Comparison of ENCODE assay signal across 1 cellular context in the genomic region with DNA sequence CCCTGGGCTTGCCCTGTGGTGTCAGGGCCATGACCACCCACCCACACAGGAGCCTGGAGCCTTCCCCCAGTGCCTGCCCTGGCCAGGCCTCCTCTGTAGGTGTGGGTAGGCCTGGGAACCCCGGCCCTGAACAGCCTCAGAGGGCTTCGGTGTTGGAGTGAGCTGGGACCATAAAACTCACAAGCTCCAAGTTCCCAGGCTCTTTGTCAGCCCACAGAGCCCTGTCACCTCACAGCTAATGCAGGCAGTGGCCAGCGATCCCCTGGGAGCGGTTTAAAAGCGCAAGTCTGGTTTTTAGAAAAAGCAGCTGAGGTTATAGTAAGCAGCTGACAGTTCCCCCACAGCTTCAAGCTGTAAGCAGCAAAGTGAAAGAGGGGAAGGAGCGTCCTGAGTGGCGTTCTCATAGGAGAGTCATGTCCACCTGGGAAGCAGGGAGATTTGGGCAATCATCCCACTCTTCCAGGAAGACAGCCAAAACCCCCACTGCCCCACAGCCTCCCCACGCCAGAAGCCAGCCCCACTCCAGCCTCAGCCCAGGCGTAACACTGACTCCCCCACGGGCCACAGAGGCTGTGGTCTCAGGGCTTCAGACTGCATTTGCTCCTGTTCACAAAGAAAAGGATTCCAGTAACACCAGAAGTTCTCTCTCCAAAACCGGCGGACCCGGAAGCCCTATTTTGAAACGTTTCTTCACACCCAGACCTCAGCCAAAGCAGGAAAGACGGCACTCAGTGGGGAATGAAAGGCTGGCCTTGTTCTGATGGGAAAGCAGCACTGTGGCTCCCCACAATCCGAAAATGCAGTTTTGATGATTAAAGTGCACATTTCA.
TF ChIP-seq lines count a peak whose summit lies in the region.

No MANE protein-coding gene starts in this region.

TF ChIP-seq in GM12878, 131 proteins besides CTCF, POLR2A, EP300 and RAD21 (continued from another document and continues in another):
- TF ChIP-seq PKNOX1 (IDR thresholded peaks at IDR 0.05) (peak; percentile 66; the same call in 1 of the 2 replicates), BMI1 (IDR thresholded peaks at IDR 0.05; ENCODE audit: borderline replicate concordance) (no peak), MEF2A (IDR thresholded peaks at IDR 0.05; ENCODE audit: insufficient read depth, low read depth, low read length) (no peak), EZH2 (IDR thresholded peaks at IDR 0.05; ENCODE audit: borderline replicate concordance, control insufficient read depth, low read depth, low read length) (no peak), ATF3 (IDR thresholded peaks at IDR 0.05; ENCODE audit: borderline replicate concordance, extremely low read depth, low read depth, low read length) (no peak), RAD51 (IDR thresholded peaks at IDR 0.05) (no peak), IKZF1 (conservative IDR thresholded peaks at IDR 0.05) (peak; percentile 52; the same call in 1 of the 2 replicates), MTA3 (IDR thresholded peaks at IDR 0.05; ENCODE audit: borderline replicate concordance, low read length) (no peak), HDGF (IDR thresholded peaks at IDR 0.05) (no peak), RB1 (IDR thresholded peaks at IDR 0.05; ENCODE audit: borderline replicate concordance) (peak; percentile 69; the same call in 1 of the 2 replicates), CHD1 (IDR thresholded peaks at IDR 0.05; ENCODE audit: low read depth, low read length) (no peak), SRF (IDR thresholded peaks at IDR 0.05; ENCODE audit: low read depth in 2 of 2, low read length in 2 of 2) (no peak), RBBP5 (conservative IDR thresholded peaks at IDR 0.05) (no peak), POU2F2 (IDR thresholded peaks at IDR 0.05; ENCODE audit: borderline replicate concordance, low read depth, low read length) (peak; percentile 45; the same call in 1 of the 3 replicates), NBN (IDR thresholded peaks at IDR 0.05) (peak; percentile 56; the same call in 1 of the 2 replicates), CREM (IDR thresholded peaks at IDR 0.05; ENCODE audit: low read depth) (no peak), NFIC (IDR thresholded peaks at IDR 0.05; ENCODE audit: low read depth, low read length) (no peak), STAT3 (IDR thresholded peaks at IDR 0.05; ENCODE audit: low read depth, low read length) (no peak), NFYA (IDR thresholded peaks at IDR 0.05; ENCODE audit: borderline replicate concordance, low read depth, low read length) (no peak), SP1 (IDR thresholded peaks at IDR 0.05; ENCODE audit: low read depth, low read length) (no peak), SPI1 (IDR thresholded peaks at IDR 0.05; ENCODE audit: borderline replicate concordance, insufficient read depth, low read depth, low read length) (no peak), SMC3 (IDR thresholded peaks at IDR 0.05; ENCODE audit: borderline replicate concordance, low read length) (no peak), IKZF2 (IDR thresholded peaks at IDR 0.05) (peak; percentile 47 to 53; a peak in 2 of 4 replicates), PML (IDR thresholded peaks at IDR 0.05; ENCODE audit: low read length) (no peak), WRNIP1 (IDR thresholded peaks at IDR 0.05; ENCODE audit: borderline replicate concordance, low read depth, low read length) (no peak), RUNX3 (IDR thresholded peaks at IDR 0.05; ENCODE audit: low read length) (peak; percentile 43), POLR2AphosphoS2 (IDR thresholded peaks at IDR 0.05; ENCODE audit: low read depth, low read length) (no peak), RCOR1 (conservative IDR thresholded peaks at IDR 0.05; ENCODE audit: low read depth, low read length) (no peak), MYB (IDR thresholded peaks at IDR 0.05; ENCODE audit: borderline replicate concordance, low read depth, low read length) (no peak), CHD2 (IDR thresholded peaks at IDR 0.05; ENCODE audit: borderline replicate concordance, low read depth, low read length) (no peak), PBX3 (IDR thresholded peaks at IDR 0.05; ENCODE audit: insufficient replicate concordance, low read depth, low read length) (no peak), SIN3A (IDR thresholded peaks at IDR 0.05; ENCODE audit: low read depth, low read length) (no peak), POLR2AphosphoS5 (IDR thresholded peaks at IDR 0.05; ENCODE audit: low read length) (no peak), GATAD2B (conservative IDR thresholded peaks at IDR 0.05; ENCODE audit: low read depth) (peak; percentile 96), SMAD5 (IDR thresholded peaks at IDR 0.05; ENCODE audit: low read depth) (no peak), JUNB (IDR thresholded peaks at IDR 0.05) (no peak), KLF5 (IDR thresholded peaks at IDR 0.05; ENCODE audit: partially characterized antibody) (no peak), TAF1 (IDR thresholded peaks at IDR 0.05; ENCODE audit: borderline replicate concordance, low read depth, low read length) (no peak), ATF7 (IDR thresholded peaks at IDR 0.05; ENCODE audit: low read depth) (peak; percentile 50; the same call in 1 of the 2 replicates), JUND (IDR thresholded peaks at IDR 0.05; ENCODE audit: low read depth, low read length) (no peak), SIX5 (IDR thresholded peaks at IDR 0.05; ENCODE audit: low read depth, low read length, severe bottlenecking) (no peak), CBFB (IDR thresholded peaks at IDR 0.05; ENCODE audit: low read depth) (no peak), SUPT20H (IDR thresholded peaks at IDR 0.05; ENCODE audit: borderline replicate concordance, control insufficient read depth, low read depth, low read length) (no peak), HDAC2 (IDR thresholded peaks at IDR 0.05) (no peak)
- TF ChIP-seq, protein P1, sequence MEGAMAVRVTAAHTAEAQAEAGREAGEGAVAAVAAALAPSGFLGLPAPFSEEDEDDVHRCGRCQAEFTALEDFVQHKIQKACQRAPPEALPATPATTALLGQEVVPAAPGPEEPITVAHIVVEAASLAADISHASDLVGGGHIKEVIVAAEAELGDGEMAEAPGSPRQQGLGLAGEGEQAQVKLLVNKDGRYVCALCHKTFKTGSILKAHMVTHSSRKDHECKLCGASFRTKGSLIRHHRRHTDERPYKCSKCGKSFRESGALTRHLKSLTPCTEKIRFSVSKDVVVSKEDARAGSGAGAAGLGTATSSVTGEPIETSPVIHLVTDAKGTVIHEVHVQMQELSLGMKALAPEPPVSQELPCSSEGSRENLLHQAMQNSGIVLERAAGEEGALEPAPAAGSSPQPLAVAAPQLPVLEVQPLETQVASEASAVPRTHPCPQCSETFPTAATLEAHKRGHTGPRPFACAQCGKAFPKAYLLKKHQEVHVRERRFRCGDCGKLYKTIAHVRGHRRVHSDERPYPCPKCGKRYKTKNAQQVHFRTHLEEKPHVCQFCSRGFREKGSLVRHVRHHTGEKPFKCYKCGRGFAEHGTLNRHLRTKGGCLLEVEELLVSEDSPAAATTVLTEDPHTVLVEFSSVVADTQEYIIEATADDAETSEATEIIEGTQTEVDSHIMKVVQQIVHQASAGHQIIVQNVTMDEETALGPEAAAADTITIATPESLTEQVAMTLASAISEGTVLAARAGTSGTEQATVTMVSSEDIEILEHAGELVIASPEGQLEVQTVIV (IDR thresholded peaks at IDR 0.05; ENCODE audit: borderline replicate concordance, partially characterized antibody) = no peak
- TF ChIP-seq, protein P2, sequence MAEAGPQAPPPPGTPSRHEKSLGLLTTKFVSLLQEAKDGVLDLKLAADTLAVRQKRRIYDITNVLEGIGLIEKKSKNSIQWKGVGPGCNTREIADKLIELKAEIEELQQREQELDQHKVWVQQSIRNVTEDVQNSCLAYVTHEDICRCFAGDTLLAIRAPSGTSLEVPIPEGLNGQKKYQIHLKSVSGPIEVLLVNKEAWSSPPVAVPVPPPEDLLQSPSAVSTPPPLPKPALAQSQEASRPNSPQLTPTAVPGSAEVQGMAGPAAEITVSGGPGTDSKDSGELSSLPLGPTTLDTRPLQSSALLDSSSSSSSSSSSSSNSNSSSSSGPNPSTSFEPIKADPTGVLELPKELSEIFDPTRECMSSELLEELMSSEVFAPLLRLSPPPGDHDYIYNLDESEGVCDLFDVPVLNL (IDR thresholded peaks at IDR 0.05; ENCODE audit: low read depth, low read length) = no peak
- TF ChIP-seq, protein P3, sequence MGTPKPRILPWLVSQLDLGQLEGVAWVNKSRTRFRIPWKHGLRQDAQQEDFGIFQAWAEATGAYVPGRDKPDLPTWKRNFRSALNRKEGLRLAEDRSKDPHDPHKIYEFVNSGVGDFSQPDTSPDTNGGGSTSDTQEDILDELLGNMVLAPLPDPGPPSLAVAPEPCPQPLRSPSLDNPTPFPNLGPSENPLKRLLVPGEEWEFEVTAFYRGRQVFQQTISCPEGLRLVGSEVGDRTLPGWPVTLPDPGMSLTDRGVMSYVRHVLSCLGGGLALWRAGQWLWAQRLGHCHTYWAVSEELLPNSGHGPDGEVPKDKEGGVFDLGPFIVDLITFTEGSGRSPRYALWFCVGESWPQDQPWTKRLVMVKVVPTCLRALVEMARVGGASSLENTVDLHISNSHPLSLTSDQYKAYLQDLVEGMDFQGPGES (IDR thresholded peaks at IDR 0.05) = no peak
- TF ChIP-seq, protein P4, sequence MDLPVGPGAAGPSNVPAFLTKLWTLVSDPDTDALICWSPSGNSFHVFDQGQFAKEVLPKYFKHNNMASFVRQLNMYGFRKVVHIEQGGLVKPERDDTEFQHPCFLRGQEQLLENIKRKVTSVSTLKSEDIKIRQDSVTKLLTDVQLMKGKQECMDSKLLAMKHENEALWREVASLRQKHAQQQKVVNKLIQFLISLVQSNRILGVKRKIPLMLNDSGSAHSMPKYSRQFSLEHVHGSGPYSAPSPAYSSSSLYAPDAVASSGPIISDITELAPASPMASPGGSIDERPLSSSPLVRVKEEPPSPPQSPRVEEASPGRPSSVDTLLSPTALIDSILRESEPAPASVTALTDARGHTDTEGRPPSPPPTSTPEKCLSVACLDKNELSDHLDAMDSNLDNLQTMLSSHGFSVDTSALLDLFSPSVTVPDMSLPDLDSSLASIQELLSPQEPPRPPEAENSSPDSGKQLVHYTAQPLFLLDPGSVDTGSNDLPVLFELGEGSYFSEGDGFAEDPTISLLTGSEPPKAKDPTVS (IDR thresholded peaks at IDR 0.05; ENCODE audit: low read depth, low read length) = no peak
- TF ChIP-seq, protein P5, sequence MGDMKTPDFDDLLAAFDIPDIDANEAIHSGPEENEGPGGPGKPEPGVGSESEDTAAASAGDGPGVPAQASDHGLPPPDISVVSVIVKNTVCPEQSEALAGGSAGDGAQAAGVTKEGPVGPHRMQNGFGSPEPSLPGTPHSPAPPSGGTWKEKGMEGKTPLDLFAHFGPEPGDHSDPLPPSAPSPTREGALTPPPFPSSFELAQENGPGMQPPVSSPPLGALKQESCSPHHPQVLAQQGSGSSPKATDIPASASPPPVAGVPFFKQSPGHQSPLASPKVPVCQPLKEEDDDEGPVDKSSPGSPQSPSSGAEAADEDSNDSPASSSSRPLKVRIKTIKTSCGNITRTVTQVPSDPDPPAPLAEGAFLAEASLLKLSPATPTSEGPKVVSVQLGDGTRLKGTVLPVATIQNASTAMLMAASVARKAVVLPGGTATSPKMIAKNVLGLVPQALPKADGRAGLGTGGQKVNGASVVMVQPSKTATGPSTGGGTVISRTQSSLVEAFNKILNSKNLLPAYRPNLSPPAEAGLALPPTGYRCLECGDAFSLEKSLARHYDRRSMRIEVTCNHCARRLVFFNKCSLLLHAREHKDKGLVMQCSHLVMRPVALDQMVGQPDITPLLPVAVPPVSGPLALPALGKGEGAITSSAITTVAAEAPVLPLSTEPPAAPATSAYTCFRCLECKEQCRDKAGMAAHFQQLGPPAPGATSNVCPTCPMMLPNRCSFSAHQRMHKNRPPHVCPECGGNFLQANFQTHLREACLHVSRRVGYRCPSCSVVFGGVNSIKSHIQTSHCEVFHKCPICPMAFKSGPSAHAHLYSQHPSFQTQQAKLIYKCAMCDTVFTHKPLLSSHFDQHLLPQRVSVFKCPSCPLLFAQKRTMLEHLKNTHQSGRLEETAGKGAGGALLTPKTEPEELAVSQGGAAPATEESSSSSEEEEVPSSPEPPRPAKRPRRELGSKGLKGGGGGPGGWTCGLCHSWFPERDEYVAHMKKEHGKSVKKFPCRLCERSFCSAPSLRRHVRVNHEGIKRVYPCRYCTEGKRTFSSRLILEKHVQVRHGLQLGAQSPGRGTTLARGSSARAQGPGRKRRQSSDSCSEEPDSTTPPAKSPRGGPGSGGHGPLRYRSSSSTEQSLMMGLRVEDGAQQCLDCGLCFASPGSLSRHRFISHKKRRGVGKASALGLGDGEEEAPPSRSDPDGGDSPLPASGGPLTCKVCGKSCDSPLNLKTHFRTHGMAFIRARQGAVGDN (IDR thresholded peaks at IDR 0.05) = no peak
- TF ChIP-seq, protein P6, sequence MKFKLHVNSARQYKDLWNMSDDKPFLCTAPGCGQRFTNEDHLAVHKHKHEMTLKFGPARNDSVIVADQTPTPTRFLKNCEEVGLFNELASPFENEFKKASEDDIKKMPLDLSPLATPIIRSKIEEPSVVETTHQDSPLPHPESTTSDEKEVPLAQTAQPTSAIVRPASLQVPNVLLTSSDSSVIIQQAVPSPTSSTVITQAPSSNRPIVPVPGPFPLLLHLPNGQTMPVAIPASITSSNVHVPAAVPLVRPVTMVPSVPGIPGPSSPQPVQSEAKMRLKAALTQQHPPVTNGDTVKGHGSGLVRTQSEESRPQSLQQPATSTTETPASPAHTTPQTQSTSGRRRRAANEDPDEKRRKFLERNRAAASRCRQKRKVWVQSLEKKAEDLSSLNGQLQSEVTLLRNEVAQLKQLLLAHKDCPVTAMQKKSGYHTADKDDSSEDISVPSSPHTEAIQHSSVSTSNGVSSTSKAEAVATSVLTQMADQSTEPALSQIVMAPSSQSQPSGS (IDR thresholded peaks at IDR 0.05; ENCODE audit: low read length) = no peak
